8 cellular contexts compared by ENCODE assay signal in genomic region chr19:45638930-45639729, GRCh38. TPM values are rescaled to one million over a fixed set of nuclear protein-coding genes. Genes with fewer than 3 reads are reported as not detected.
DNase-seq lines count a peak whose midpoint lies in the region; ATAC-seq and TF ChIP-seq lines count a peak whose summit lies in the region.

Gene EML2 (minus strand): TSS chr19:45639397. CDS start chr19:45639376, 21 bp downstream.

- no peaks in the 10 kb centered on the region for H3K27me3 Mint-ChIP-seq in activated CD8-positive, alpha-beta T cell treated with anti-CD3 and anti-CD28 coated beads for 36 hours
- no peaks in the 10 kb centered on the region for H3K27me3 Mint-ChIP-seq in stimulated activated naive CD8-positive, alpha-beta T cell treated with anti-CD3 and anti-CD28 coated beads, Interleukin-15, Interleukin-2, amounts not matched to agents 100 ng/mL and 50 ng/mL, for 24 hours

- H3K27ac Mint-ChIP-seq in activated CD8-positive, alpha-beta T cell treated with anti-CD3 and anti-CD28 coated beads for 36 hours = peak within 1 kb of the TSS; percentile 84
- H3K27ac Mint-ChIP-seq in stimulated activated naive CD8-positive, alpha-beta T cell treated with anti-CD3 and anti-CD28 coated beads, Interleukin-15, Interleukin-2, amounts not matched to agents 100 ng/mL and 50 ng/mL, for 24 hours = peak within 1 kb of the TSS; percentile 87

- peaks cover 37% of the 10 kb centered on the region for H3K4me1 Mint-ChIP-seq in activated CD8-positive, alpha-beta T cell treated with anti-CD3 and anti-CD28 coated beads for 36 hours (ENCODE audit: low read depth)
- H3K4me1 Mint-ChIP-seq in stimulated activated naive CD8-positive, alpha-beta T cell treated with anti-CD3 and anti-CD28 coated beads, Interleukin-15, Interleukin-2, amounts not matched to agents 100 ng/mL and 50 ng/mL, for 24 hours (ENCODE audit: low read depth) = peaks cover 41% of the 10 kb centered on the region

- H3K9ac ChIP-seq in endocrine pancreas (ENCODE audit: control insufficient read depth, insufficient read depth, low read length) = peak within 1 kb of the TSS; percentile 86

- ATAC-seq in activated CD8-positive, alpha-beta T cell treated with anti-CD3 and anti-CD28 coated beads for 36 hours = no peak
- ATAC-seq in mucosa of descending colon (peak; percentile 67), HG02759 (IDR thresholded peaks at IDR 0.05; ENCODE audit: unreplicated experiment) (no peak)

- no peaks in the 10 kb centered on the region for H3K27me3 ChIP-seq in endocrine pancreas (ENCODE audit: control insufficient read depth, insufficient read depth, low read length)

- TF ChIP-seq CTCF in GM12872 (IDR thresholded peaks at IDR 0.05; ENCODE audit: insufficient read depth, low read depth, low read length) (peak; percentile 61), mucosa of descending colon (IDR thresholded peaks at IDR 0.05) (no peak)
- TF ChIP-seq CTCF in activated CD8-positive, alpha-beta T cell treated with anti-CD3 and anti-CD28 coated beads for 36 hours (IDR thresholded peaks at IDR 0.05) = no peak

- CTCF ChIA-PET in activated CD8-positive, alpha-beta T cell treated with anti-CD3 and anti-CD28 coated beads for 36 hours (lab: Charles Lee) = interaction anchor here (0.7 to 4.7 kb wide), 5 partner anchors 8 to 200 kb away, joined by 3 to 19 read pairs (median 7); no protein-coding TSS in a partner anchor

- peak; percentile 50 to 60 for DNase-seq in NCI-H1930 (lab: John Stamatoyannopoulos, UW)
- DNase-seq in activated CD8-positive, alpha-beta T cell treated with anti-CD3 and anti-CD28 coated beads for 36 hours = peak; percentile 60
- peak; percentile 80 to 86 (median 83) for DNase-seq in mucosa of descending colon
- DNase-seq in H4 (ENCODE audit: low spot score) = no peak

- H3K9me3 Mint-ChIP-seq in activated CD8-positive, alpha-beta T cell treated with anti-CD3 and anti-CD28 coated beads for 36 hours = peaks cover 2% of the 10 kb centered on the region
- no peaks in the 10 kb centered on the region for H3K9me3 Mint-ChIP-seq in stimulated activated naive CD8-positive, alpha-beta T cell treated with anti-CD3 and anti-CD28 coated beads, Interleukin-15, Interleukin-2, amounts not matched to agents 100 ng/mL and 50 ng/mL, for 24 hours

- H3K36me3 ChIP-seq in endocrine pancreas (ENCODE audit: control insufficient read depth, insufficient read depth, low read length) (no peaks in the 10 kb centered on the region), mucosa of descending colon (ENCODE audit: low read depth) (no peaks in the 10 kb centered on the region)

- POLR2A ChIA-PET in activated CD8-positive, alpha-beta T cell treated with anti-CD3 and anti-CD28 coated beads for 36 hours (lab: Charles Lee) = interaction anchor here (0.8 to 5.8 kb wide), 4 partner anchors 9 to 55 kb away, joined by 3 to 21 read pairs (median 6); partner anchors contain the start of gene OPA3

- peaks cover 32% of the 10 kb centered on the region for H3K36me3 Mint-ChIP-seq in activated CD8-positive, alpha-beta T cell treated with anti-CD3 and anti-CD28 coated beads for 36 hours (ENCODE audit: low read depth)
- peaks cover 17% of the 10 kb centered on the region for H3K36me3 Mint-ChIP-seq in stimulated activated naive CD8-positive, alpha-beta T cell treated with anti-CD3 and anti-CD28 coated beads, Interleukin-15, Interleukin-2, amounts not matched to agents 100 ng/mL and 50 ng/mL, for 24 hours (ENCODE audit: low read depth)

- H3K9me3 ChIP-seq in endocrine pancreas (ENCODE audit: control insufficient read depth, low read length) = no peaks in the 10 kb centered on the region
- no peaks in the 10 kb centered on the region for H3K9me3 ChIP-seq in mucosa of descending colon

- intact Hi-C loops in activated CD8-positive, alpha-beta T cell treated with anti-CD3 and anti-CD28 coated beads for 36 hours (cut with micrococcal nuclease) = no loop called here
- intact Hi-C loops in mucosa of descending colon (cut with DNase I, micrococcal nuclease) = no loop called here

- no peaks in the 10 kb centered on the region for H3K4me1 ChIP-seq in endocrine pancreas (ENCODE audit: control insufficient read depth, insufficient read depth, low read length)
- peaks cover 29% of the 10 kb centered on the region for H3K4me1 ChIP-seq in mucosa of descending colon (ENCODE audit: low read depth)

- H3K4me3 Mint-ChIP-seq in activated CD8-positive, alpha-beta T cell treated with anti-CD3 and anti-CD28 coated beads for 36 hours = peak within 1 kb of the TSS; percentile 96
- H3K4me3 Mint-ChIP-seq in stimulated activated naive CD8-positive, alpha-beta T cell treated with anti-CD3 and anti-CD28 coated beads, Interleukin-15, Interleukin-2, amounts not matched to agents 100 ng/mL and 50 ng/mL, for 24 hours = peak within 1 kb of the TSS; percentile 95

- peak within 1 kb of the TSS; percentile 51 for H3K4me3 ChIP-seq in endocrine pancreas (ENCODE audit: control insufficient read depth, insufficient read depth, low read length)
- peak within 1 kb of the TSS; percentile 41 for H3K4me3 ChIP-seq in mucosa of descending colon

RNA-seq across cellular contexts. Expression of gene EML2, which starts in this region (rescaled TPM):
- 100 to 1,000 TPM; 103 to 113 TPM for total RNA-seq in activated CD8-positive, alpha-beta T cell treated with anti-CD3 and anti-CD28 coated beads for 36 hours
- total RNA-seq in mucosa of descending colon = 100 to 1,000 TPM in 1 of 3 donors, 10 to 100 TPM in 2; 59.9 to 119 (median 79.1) TPM
- 5.1 and 11.7 TPM in 2 replicates for total RNA-seq in H4 (2014; rRNA removed; shearing (Covaris generic))
